Comparison of ENCODE assay signal across 1 cellular context in the genomic region with DNA sequence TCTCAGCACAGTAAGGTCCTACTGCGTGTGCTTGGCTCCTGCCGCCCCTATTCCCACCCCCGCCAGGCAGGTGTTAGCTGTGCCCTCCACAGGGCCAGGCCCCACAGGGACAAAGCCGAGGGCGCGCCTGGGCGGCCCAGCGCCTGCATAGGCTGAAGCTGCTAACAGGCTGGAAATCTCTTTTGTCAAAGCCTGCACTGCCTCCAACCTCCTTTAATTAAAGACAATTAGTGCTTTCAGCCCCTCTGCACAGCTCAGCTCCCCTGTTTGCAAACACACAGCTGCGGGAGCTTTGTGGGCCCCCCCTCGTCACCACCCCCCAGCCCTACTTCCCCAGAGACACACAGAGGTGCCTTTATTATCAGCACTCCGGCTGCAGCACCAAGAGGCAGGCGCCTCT.
TF ChIP-seq lines count a peak whose summit lies in the region.

No MANE protein-coding gene starts in this region.

TF ChIP-seq in H1, 55 proteins besides CTCF, POLR2A, EP300 and RAD21 (continued from another document):
- TF ChIP-seq, protein P1, sequence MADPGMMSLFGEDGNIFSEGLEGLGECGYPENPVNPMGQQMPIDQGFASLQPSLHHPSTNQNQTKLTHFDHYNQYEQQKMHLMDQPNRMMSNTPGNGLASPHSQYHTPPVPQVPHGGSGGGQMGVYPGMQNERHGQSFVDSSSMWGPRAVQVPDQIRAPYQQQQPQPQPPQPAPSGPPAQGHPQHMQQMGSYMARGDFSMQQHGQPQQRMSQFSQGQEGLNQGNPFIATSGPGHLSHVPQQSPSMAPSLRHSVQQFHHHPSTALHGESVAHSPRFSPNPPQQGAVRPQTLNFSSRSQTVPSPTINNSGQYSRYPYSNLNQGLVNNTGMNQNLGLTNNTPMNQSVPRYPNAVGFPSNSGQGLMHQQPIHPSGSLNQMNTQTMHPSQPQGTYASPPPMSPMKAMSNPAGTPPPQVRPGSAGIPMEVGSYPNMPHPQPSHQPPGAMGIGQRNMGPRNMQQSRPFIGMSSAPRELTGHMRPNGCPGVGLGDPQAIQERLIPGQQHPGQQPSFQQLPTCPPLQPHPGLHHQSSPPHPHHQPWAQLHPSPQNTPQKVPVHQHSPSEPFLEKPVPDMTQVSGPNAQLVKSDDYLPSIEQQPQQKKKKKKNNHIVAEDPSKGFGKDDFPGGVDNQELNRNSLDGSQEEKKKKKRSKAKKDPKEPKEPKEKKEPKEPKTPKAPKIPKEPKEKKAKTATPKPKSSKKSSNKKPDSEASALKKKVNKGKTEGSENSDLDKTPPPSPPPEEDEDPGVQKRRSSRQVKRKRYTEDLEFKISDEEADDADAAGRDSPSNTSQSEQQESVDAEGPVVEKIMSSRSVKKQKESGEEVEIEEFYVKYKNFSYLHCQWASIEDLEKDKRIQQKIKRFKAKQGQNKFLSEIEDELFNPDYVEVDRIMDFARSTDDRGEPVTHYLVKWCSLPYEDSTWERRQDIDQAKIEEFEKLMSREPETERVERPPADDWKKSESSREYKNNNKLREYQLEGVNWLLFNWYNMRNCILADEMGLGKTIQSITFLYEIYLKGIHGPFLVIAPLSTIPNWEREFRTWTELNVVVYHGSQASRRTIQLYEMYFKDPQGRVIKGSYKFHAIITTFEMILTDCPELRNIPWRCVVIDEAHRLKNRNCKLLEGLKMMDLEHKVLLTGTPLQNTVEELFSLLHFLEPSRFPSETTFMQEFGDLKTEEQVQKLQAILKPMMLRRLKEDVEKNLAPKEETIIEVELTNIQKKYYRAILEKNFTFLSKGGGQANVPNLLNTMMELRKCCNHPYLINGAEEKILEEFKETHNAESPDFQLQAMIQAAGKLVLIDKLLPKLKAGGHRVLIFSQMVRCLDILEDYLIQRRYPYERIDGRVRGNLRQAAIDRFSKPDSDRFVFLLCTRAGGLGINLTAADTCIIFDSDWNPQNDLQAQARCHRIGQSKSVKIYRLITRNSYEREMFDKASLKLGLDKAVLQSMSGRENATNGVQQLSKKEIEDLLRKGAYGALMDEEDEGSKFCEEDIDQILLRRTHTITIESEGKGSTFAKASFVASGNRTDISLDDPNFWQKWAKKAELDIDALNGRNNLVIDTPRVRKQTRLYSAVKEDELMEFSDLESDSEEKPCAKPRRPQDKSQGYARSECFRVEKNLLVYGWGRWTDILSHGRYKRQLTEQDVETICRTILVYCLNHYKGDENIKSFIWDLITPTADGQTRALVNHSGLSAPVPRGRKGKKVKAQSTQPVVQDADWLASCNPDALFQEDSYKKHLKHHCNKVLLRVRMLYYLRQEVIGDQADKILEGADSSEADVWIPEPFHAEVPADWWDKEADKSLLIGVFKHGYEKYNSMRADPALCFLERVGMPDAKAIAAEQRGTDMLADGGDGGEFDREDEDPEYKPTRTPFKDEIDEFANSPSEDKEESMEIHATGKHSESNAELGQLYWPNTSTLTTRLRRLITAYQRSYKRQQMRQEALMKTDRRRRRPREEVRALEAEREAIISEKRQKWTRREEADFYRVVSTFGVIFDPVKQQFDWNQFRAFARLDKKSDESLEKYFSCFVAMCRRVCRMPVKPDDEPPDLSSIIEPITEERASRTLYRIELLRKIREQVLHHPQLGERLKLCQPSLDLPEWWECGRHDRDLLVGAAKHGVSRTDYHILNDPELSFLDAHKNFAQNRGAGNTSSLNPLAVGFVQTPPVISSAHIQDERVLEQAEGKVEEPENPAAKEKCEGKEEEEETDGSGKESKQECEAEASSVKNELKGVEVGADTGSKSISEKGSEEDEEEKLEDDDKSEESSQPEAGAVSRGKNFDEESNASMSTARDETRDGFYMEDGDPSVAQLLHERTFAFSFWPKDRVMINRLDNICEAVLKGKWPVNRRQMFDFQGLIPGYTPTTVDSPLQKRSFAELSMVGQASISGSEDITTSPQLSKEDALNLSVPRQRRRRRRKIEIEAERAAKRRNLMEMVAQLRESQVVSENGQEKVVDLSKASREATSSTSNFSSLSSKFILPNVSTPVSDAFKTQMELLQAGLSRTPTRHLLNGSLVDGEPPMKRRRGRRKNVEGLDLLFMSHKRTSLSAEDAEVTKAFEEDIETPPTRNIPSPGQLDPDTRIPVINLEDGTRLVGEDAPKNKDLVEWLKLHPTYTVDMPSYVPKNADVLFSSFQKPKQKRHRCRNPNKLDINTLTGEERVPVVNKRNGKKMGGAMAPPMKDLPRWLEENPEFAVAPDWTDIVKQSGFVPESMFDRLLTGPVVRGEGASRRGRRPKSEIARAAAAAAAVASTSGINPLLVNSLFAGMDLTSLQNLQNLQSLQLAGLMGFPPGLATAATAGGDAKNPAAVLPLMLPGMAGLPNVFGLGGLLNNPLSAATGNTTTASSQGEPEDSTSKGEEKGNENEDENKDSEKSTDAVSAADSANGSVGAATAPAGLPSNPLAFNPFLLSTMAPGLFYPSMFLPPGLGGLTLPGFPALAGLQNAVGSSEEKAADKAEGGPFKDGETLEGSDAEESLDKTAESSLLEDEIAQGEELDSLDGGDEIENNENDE (IDR thresholded peaks at IDR 0.05; ENCODE audit: insufficient replicate concordance, low read length) = no peak
- TF ChIP-seq JUND (IDR thresholded peaks at IDR 0.05; ENCODE audit: low read length) = no peak
